In genomic region chr4:4837316-4837715, GRCh38 we compare ENCODE assay signal across 22 cellular contexts. TPM values are rescaled to one million over a fixed set of nuclear protein-coding genes. Genes with fewer than 3 reads are reported as not detected.
"Had no signal": no experiment of that assay in that cellular context is flagged by ENCODE, and none has a peak within 500 bp of the region (broad histone marks: within the 10 kb centered on the region; RNA-seq: fewer than 3 reads in every experiment).

No MANE protein-coding gene starts in this region.

- H3K4me2 ChIP-seq: hepatocyte had no signal

- DNase-seq: activated CD4-positive, alpha-beta T cell treated with anti-CD3 and anti-CD28 coated beads for 36 hours; activated CD8-positive, alpha-beta T cell treated with anti-CD3 and anti-CD28 coated beads for 36 hours; activated gamma-delta T cell; activated T-cell treated with anti-CD3 and anti-CD28 coated beads, Interleukin-2, amount 50 U/mL, for 4 hours; amniotic stem cell; cerebellar nuclear complex; dermis blood vessel endothelial cell; effector memory CD8-positive, alpha-beta T cell; left ventricle myocardium superior; mesenchymal stem cell; right cardiac atrium; stimulated activated CD4-positive, alpha-beta T cell treated with anti-CD3 and anti-CD28 coated beads, Interleukin-4, amount 100 ng/mL, for 24 hours; stimulated activated CD8-positive, alpha-beta memory T cell treated with anti-CD3 and anti-CD28 coated beads, Interleukin-4, amount 100 ng/mL, for 48 hours; stimulated activated naive CD8-positive, alpha-beta T cell treated with anti-CD3 and anti-CD28 coated beads, Interleukin-15, Interleukin-2, amounts not matched to agents 100 U/mL and 50 U/mL, for 24 hours; T-helper 2 cell; upper lobe of right lung had no signal

- H3K27ac ChIP-seq: hepatocyte, prostate gland, skin epidermis, suprapubic skin, upper lobe of right lung had no signal

- H3K4me1 Mint-ChIP-seq: activated CD4-positive, alpha-beta T cell treated with anti-CD3 and anti-CD28 coated beads for 36 hours had no signal

- H3K36me3 Mint-ChIP-seq: natural killer cell treated with Interleukin-12 subunit alpha and Interleukin-12 subunit beta and Interleukin-15 and Interleukin-18, amount 100 ng/mL, for 72 hours had no signal

- H3K79me2 ChIP-seq: hepatocyte had no signal

- H3K9me3 Mint-ChIP-seq: effector memory CD8-positive, alpha-beta T cell; natural killer cell treated with Interleukin-12 subunit alpha and Interleukin-12 subunit beta and Interleukin-15 and Interleukin-18, amount 100 ng/mL, for 72 hours had no signal

- H2AFZ ChIP-seq: hepatocyte had no signal

- H3K4me3 Mint-ChIP-seq: activated CD4-positive, alpha-beta T cell treated with anti-CD3 and anti-CD28 coated beads for 36 hours; activated CD8-positive, alpha-beta T cell treated with anti-CD3 and anti-CD28 coated beads for 36 hours; activated T-cell treated with anti-CD3 and anti-CD28 coated beads, Interleukin-2, amount 50 U/mL, for 4 hours; effector memory CD8-positive, alpha-beta T cell; natural killer cell treated with Interleukin-12 subunit alpha and Interleukin-12 subunit beta and Interleukin-15 and Interleukin-18, amount 100 ng/mL, for 72 hours had no signal

- H3K27ac Mint-ChIP-seq: activated CD4-positive, alpha-beta T cell treated with anti-CD3 and anti-CD28 coated beads for 36 hours; activated CD8-positive, alpha-beta T cell treated with anti-CD3 and anti-CD28 coated beads for 36 hours; activated naive CD4-positive, alpha-beta T cell treated with anti-CD3 and anti-CD28 coated beads, Interleukin-2, amount 50 U/mL, for 72 hours; effector memory CD8-positive, alpha-beta T cell; natural killer cell treated with Interleukin-12 subunit alpha and Interleukin-12 subunit beta and Interleukin-15 and Interleukin-18, amount 100 ng/mL, for 72 hours had no signal

- H3K36me3 ChIP-seq: prostate gland, suprapubic skin, upper lobe of right lung had no signal

- H3K4me1 ChIP-seq: prostate gland, suprapubic skin, upper lobe of right lung had no signal

- H3K9me3 ChIP-seq: prostate gland, suprapubic skin, upper lobe of right lung had no signal

- ATAC-seq: activated CD4-positive, alpha-beta T cell treated with anti-CD3 and anti-CD28 coated beads for 36 hours; activated CD8-positive, alpha-beta T cell treated with anti-CD3 and anti-CD28 coated beads for 36 hours; activated naive CD4-positive, alpha-beta T cell treated with anti-CD3 and anti-CD28 coated beads, Interleukin-2, amount 50 U/mL, for 72 hours; activated T-cell treated with anti-CD3 and anti-CD28 coated beads, Interleukin-2, amount 50 U/mL, for 4 hours; effector memory CD8-positive, alpha-beta T cell; left ventricle myocardium superior; natural killer cell treated with Interleukin-12 subunit alpha and Interleukin-12 subunit beta and Interleukin-15 and Interleukin-18, amount 100 ng/mL, for 72 hours; right cardiac atrium; stimulated activated naive CD8-positive, alpha-beta T cell treated with anti-CD3 and anti-CD28 coated beads, Interleukin-15, Interleukin-2, amounts not matched to agents 100 U/mL and 50 U/mL, for 24 hours; upper lobe of right lung had no signal

- H3K4me3 ChIP-seq: hepatocyte, prostate gland, skin epidermis, suprapubic skin, upper lobe of right lung had no signal

- H3K27me3 ChIP-seq: hepatocyte had no signal

RNA-seq across cellular contexts. Expression of gene MSX1, which starts 22.1 kb away (rescaled TPM):
- total RNA-seq: activated naive CD4-positive, alpha-beta T cell treated with anti-CD3 and anti-CD28 coated beads, Interleukin-2, amount 50 U/mL, for 72 hours had no signal
